27 cellular contexts compared by ENCODE assay signal in genomic region chrX:111560801-111561200, GRCh38. TPM values are rescaled to one million over a fixed set of nuclear protein-coding genes. Genes with fewer than 3 reads are reported as not detected.
"Had no signal": no experiment of that assay in that cellular context is flagged by ENCODE, and none has a peak within 500 bp of the region (broad histone marks: within the 10 kb centered on the region; RNA-seq: fewer than 3 reads in every experiment).

No MANE protein-coding gene starts in this region.

- H3K27ac Mint-ChIP-seq: activated CD4-positive, alpha-beta T cell treated with anti-CD3 and anti-CD28 coated beads for 36 hours; activated CD4-positive, alpha-beta T cell treated with anti-CD3 and anti-CD28 coated beads, Interleukin-2, amount 10 ng/mL, durations not matched to agents 7 days and 5 days; activated CD8-positive, alpha-beta T cell treated with anti-CD3 and anti-CD28 coated beads, Interleukin-2, amount 10 ng/mL, durations not matched to agents 7 days and 5 days; activated naive CD8-positive, alpha-beta T cell treated with anti-CD3 and anti-CD28 coated beads for 36 hours; activated T-cell treated with anti-CD3 and anti-CD28 coated beads, Interleukin-2, amount 50 U/mL, for 24 hours; T-helper 1 cell treated with Interleukin-12 subunit alpha and Interleukin-12 subunit beta and Interleukin-4 antibody, amounts not matched to agents 30 μg/mL and 1 μg/mL, for 36 hours; T-helper 2 cell treated with Interferon-gamma antibody and Interleukin-4, amounts not matched to agents 5 μg/mL and 100 μg/mL, for 36 hours had no signal

- H3K4me3 ChIP-seq: cardiac muscle cell, colonic mucosa, SJCRH30 had no signal

- H3K36me3 ChIP-seq: cardiac muscle cell, colonic mucosa, SJCRH30 had no signal

- ATAC-seq: activated CD4-positive, alpha-beta T cell treated with anti-CD3 and anti-CD28 coated beads for 36 hours; activated CD4-positive, CD25-positive, alpha-beta regulatory T cell treated with anti-CD3 and anti-CD28 coated beads, Interleukin-2, amount 50 U/mL, for 24 hours; activated CD8-positive, alpha-beta T cell treated with anti-CD3 and anti-CD28 coated beads, Interleukin-2, amount 10 ng/mL, durations not matched to agents 7 days and 5 days; Panc1 had no signal

- FAIRE-seq: TTC549 had no signal

- H3K4me1 Mint-ChIP-seq: activated CD4-positive, alpha-beta T cell treated with anti-CD3 and anti-CD28 coated beads for 36 hours; activated CD4-positive, alpha-beta T cell treated with anti-CD3 and anti-CD28 coated beads, Interleukin-2, amount 10 ng/mL, durations not matched to agents 7 days and 5 days; activated naive CD8-positive, alpha-beta T cell treated with anti-CD3 and anti-CD28 coated beads for 36 hours; central memory CD8-positive, alpha-beta T cell had no signal

- H3K4me3 Mint-ChIP-seq: activated CD4-positive, alpha-beta T cell treated with anti-CD3 and anti-CD28 coated beads for 36 hours; activated CD4-positive, alpha-beta T cell treated with anti-CD3 and anti-CD28 coated beads, Interleukin-2, amount 10 ng/mL, durations not matched to agents 7 days and 5 days; activated CD8-positive, alpha-beta T cell treated with anti-CD3 and anti-CD28 coated beads, Interleukin-2, amount 10 ng/mL, durations not matched to agents 7 days and 5 days; activated naive CD8-positive, alpha-beta T cell treated with anti-CD3 and anti-CD28 coated beads for 36 hours; activated T-cell treated with anti-CD3 and anti-CD28 coated beads, Interleukin-2, amount 50 U/mL, for 24 hours; central memory CD8-positive, alpha-beta T cell; T-helper 1 cell treated with Interleukin-12 subunit alpha and Interleukin-12 subunit beta and Interleukin-4 antibody, amounts not matched to agents 30 μg/mL and 1 μg/mL, for 36 hours; T-helper 2 cell treated with Interferon-gamma antibody and Interleukin-4, amounts not matched to agents 5 μg/mL and 100 μg/mL, for 36 hours had no signal

- H3K4me1 ChIP-seq: colonic mucosa, SJCRH30 had no signal

- H3K9me3 ChIP-seq: colonic mucosa, SJCRH30, SK-N-SH had no signal

- H3K27ac ChIP-seq: cardiac muscle cell, colonic mucosa, KMS-11, SJCRH30 had no signal

- H3K9me3 Mint-ChIP-seq: activated CD4-positive, alpha-beta T cell treated with anti-CD3 and anti-CD28 coated beads, Interleukin-2, amount 10 ng/mL, durations not matched to agents 7 days and 5 days; activated naive CD8-positive, alpha-beta T cell treated with anti-CD3 and anti-CD28 coated beads for 36 hours; activated T-cell treated with anti-CD3 and anti-CD28 coated beads, Interleukin-2, amount 50 U/mL, for 24 hours; central memory CD8-positive, alpha-beta T cell; T-helper 1 cell treated with Interleukin-12 subunit alpha and Interleukin-12 subunit beta and Interleukin-4 antibody, amounts not matched to agents 30 μg/mL and 1 μg/mL, for 36 hours; T-helper 2 cell treated with Interferon-gamma antibody and Interleukin-4, amounts not matched to agents 5 μg/mL and 100 μg/mL, for 36 hours had no signal

- H3K36me3 Mint-ChIP-seq: activated naive CD8-positive, alpha-beta T cell treated with anti-CD3 and anti-CD28 coated beads for 36 hours had no signal

- H3K9ac ChIP-seq: KMS-11, SK-N-SH had no signal

- H3K27me3 ChIP-seq: cardiac muscle cell, colonic mucosa, SJCRH30 had no signal

- H3K4me2 ChIP-seq: KMS-11, SK-N-SH had no signal

- DNase-seq: activated CD4-positive, alpha-beta T cell treated with anti-CD3 and anti-CD28 coated beads for 36 hours; activated CD4-positive, alpha-beta T cell treated with anti-CD3 and anti-CD28 coated beads, Interleukin-2, amount 10 ng/mL, durations not matched to agents 7 days and 5 days; activated CD4-positive, alpha-beta T cell treated with anti-CD3 and anti-CD28 coated beads, Interleukin-2, amount 50 U/mL, for 48 hours; activated CD8-positive, alpha-beta T cell treated with anti-CD3 and anti-CD28 coated beads, Interleukin-2, amount 10 ng/mL, durations not matched to agents 7 days and 5 days; activated naive CD4-positive, alpha-beta T cell treated with anti-CD3 and anti-CD28 coated beads, Interleukin-2, amount 50 U/mL, for 16 hours; activated naive CD8-positive, alpha-beta T cell treated with anti-CD3 and anti-CD28 coated beads for 36 hours; activated T-cell treated with anti-CD3 and anti-CD28 coated beads, Interleukin-2, amount 50 U/mL, for 24 hours; amniotic stem cell; aorta; colonic mucosa; NCI-H1092 treated with DMSO at 0.1 percent for 48 hours; NCI-H2029; NCI-H446 treated with DMSO at 0.1 percent for 48 hours; SHP77; SJCRH30; SK-N-SH had no signal

- H3K27me3 Mint-ChIP-seq: activated CD4-positive, alpha-beta T cell treated with anti-CD3 and anti-CD28 coated beads for 36 hours; activated CD4-positive, alpha-beta T cell treated with anti-CD3 and anti-CD28 coated beads, Interleukin-2, amount 10 ng/mL, durations not matched to agents 7 days and 5 days; activated naive CD8-positive, alpha-beta T cell treated with anti-CD3 and anti-CD28 coated beads for 36 hours; central memory CD8-positive, alpha-beta T cell had no signal

RNA-seq across cellular contexts. Expression of gene SERTM2, which starts 49.4 kb away (rescaled TPM):
- total RNA-seq: activated CD4-positive, alpha-beta T cell treated with anti-CD3 and anti-CD28 coated beads for 36 hours; activated CD4-positive, alpha-beta T cell treated with anti-CD3 and anti-CD28 coated beads, Interleukin-2, amount 10 ng/mL, durations not matched to agents 7 days and 5 days; activated CD8-positive, alpha-beta T cell treated with anti-CD3 and anti-CD28 coated beads, Interleukin-2, amount 10 ng/mL, durations not matched to agents 7 days and 5 days; activated naive CD8-positive, alpha-beta T cell treated with anti-CD3 and anti-CD28 coated beads for 36 hours; aorta; chondrocyte; LHCN-M2; RPMI7951 had no signal
- polyA plus RNA-seq: aorta had no signal
